ENCODE assay signal across 8 cellular contexts in the genomic region with DNA sequence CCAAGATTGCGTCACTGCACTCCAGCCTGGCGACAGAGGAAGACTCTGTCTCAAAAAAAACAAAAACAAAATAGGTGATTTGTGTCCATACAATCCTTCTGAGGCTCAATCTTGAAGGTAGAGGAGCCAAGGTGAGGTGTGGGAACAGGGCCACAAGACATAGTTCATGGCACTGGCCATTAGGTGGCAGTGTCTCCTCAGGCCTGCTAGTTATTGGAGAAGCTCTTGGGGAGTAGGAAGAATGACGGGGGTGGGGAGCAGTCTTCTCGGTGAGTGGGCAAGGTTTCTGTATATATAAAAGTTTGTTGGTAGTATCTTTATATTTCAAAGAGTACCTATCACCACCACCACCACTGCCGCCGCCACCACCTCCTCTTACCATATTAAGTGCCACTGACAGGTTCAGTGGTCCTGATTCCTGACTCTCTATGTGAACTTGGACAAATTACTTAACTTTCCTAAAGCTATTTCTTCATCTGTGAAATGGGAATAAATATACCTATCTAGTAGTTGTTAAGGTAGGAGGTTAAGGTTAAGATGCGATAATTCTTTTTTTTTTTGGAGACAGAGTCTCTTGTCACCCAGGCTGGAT. TPM values are rescaled to one million over a fixed set of nuclear protein-coding genes. Genes with fewer than 3 reads are reported as not detected.
DNase-seq lines count a peak whose midpoint lies in the region; ATAC-seq and TF ChIP-seq lines count a peak whose summit lies in the region.

No MANE protein-coding gene starts in this region.

- intact Hi-C loops in esophagus muscularis mucosa (cut with DNase I), result loop anchor here (5.0 kb wide), 1 partner anchor 85 kb away; no protein-coding TSS in a partner anchor

- no peaks in the 10 kb centered on the region for H3K79me1 ChIP-seq in neuronal stem cell (ENCODE audit: low read depth, low read length)

- H3K4me1 ChIP-seq in esophagus muscularis mucosa (peaks cover 24 to 64% (median 55%) of the 10 kb centered on the region in 4 donors), neuronal stem cell (ENCODE audit: control insufficient read depth in 2 of 2, insufficient read depth in 1 of 2, low read depth in 1 of 2, low read length in 2 of 2) (peaks cover 2 to 3% of the 10 kb centered on the region in 2 donors)

- no peak overlapping the region for H3K9ac ChIP-seq in neuronal stem cell (ENCODE audit: low read depth, low read length, poor library complexity)

- WGBS in esophagus muscularis mucosa, result 81% methylated on average over 7 of the region's 7 CpGs
- no CpG with 5 or more reads among the region's 7 CpGs for WGBS in neuronal stem cell (ENCODE audit: extremely low coverage in 2 of 2, insufficient read length in 2 of 2, insufficient replicate concordance in 1 of 2), 2 donors

- no peak overlapping the region for H3K23ac ChIP-seq in neuronal stem cell (ENCODE audit: low read depth, low read length, poor library complexity)

- no peak overlapping the region for H3K4me3 ChIP-seq in esophagus muscularis mucosa
- no peak overlapping the region for H3K4me3 ChIP-seq in neuronal stem cell (ENCODE audit: low read length in 2 of 2)

- peaks cover 19% of the 10 kb centered on the region for H3K4me1 Mint-ChIP-seq in type B pancreatic cell (ENCODE audit: unreplicated experiment)

- H3K18ac ChIP-seq in neuronal stem cell (ENCODE audit: low read length), result no peak overlapping the region

- H4K91ac ChIP-seq in neuronal stem cell (ENCODE audit: low read depth, low read length, poor library complexity), result no peak overlapping the region

- DNase-seq in AG08395 (ENCODE audit: low spot score) (peak; percentile 60), NCI-H2227 treated with DMSO at 0.1 percent for 48 hours (lab: John Stamatoyannopoulos, UW) (peak; percentile 13), esophagus muscularis mucosa (ENCODE audit: extremely low spot score) (no peak), neuronal stem cell (ENCODE audit: low spot score) (peak; percentile 31), type B pancreatic cell (ENCODE audit: extremely low spot score, unreplicated experiment) (no peak)
- peak; percentile 76 for DNase-seq in activated CD8-positive, alpha-beta memory T cell treated with anti-CD3 and anti-CD28 coated beads, Interleukin-2, amount 50 U/mL, for 48 hours

- H2BK120ac ChIP-seq in neuronal stem cell (ENCODE audit: low read depth, low read length), result no peak overlapping the region

- no peaks in the 10 kb centered on the region for H3K27me3 ChIP-seq in esophagus muscularis mucosa
- no peaks in the 10 kb centered on the region for H3K27me3 ChIP-seq in neuronal stem cell (ENCODE audit: control insufficient read depth in 3 of 3, insufficient read depth in 3 of 3, low read depth in 1 of 3, low read length in 3 of 3)

- H4K8ac ChIP-seq in neuronal stem cell (ENCODE audit: low read depth, low read length), result no peak overlapping the region

- H3K36me3 ChIP-seq in esophagus muscularis mucosa, result no peaks in the 10 kb centered on the region
- no peaks in the 10 kb centered on the region for H3K36me3 ChIP-seq in neuronal stem cell (replicated peaks in 1 of 2; ENCODE audit: control insufficient read depth in 2 of 2, insufficient read depth in 2 of 2, low read length in 2 of 2)

- peak; percentile 56 to 80 (median 59) for TF ChIP-seq CTCF in esophagus muscularis mucosa (IDR thresholded peaks at IDR 0.05)
- peak; percentile 69 for TF ChIP-seq CTCF in type B pancreatic cell (conservative IDR thresholded peaks at IDR 0.05)

- ATAC-seq in GM18502 (IDR thresholded peaks at IDR 0.05; ENCODE audit: poor library complexity, unreplicated experiment) (peak; percentile 99), HG02885 (IDR thresholded peaks at IDR 0.05; ENCODE audit: poor library complexity, unreplicated experiment) (peak; percentile 99)

- H3K9me3 ChIP-seq in esophagus muscularis mucosa, result no peaks in the 10 kb centered on the region
- no peaks in the 10 kb centered on the region for H3K9me3 ChIP-seq in neuronal stem cell (replicated peaks in 1 of 2; ENCODE audit: control insufficient read depth in 2 of 2, insufficient read depth in 1 of 2, low read depth in 1 of 2, low read length in 2 of 2)

- no peak overlapping the region for H2BK5ac ChIP-seq in neuronal stem cell (ENCODE audit: low read length)

- no peak overlapping the region for H3K27ac Mint-ChIP-seq in type B pancreatic cell

- no peak overlapping the region for H2BK15ac ChIP-seq in neuronal stem cell (ENCODE audit: low read length)

- no peak overlapping the region for H3K14ac ChIP-seq in neuronal stem cell (ENCODE audit: low read length)

- no peak for TF ChIP-seq EP300 in esophagus muscularis mucosa (IDR thresholded peaks at IDR 0.05)

- H3K27ac ChIP-seq in esophagus muscularis mucosa (replicated peaks in 1 of 4), result no peak overlapping the region
- H3K27ac ChIP-seq in neuronal stem cell (replicated peaks; ENCODE audit: low read length), result no peak overlapping the region

- no peaks in the 10 kb centered on the region for H3K27me3 Mint-ChIP-seq in type B pancreatic cell

- no peak for TF ChIP-seq POLR2A in esophagus muscularis mucosa (IDR thresholded peaks at IDR 0.05; ENCODE audit: low read depth)

- H2AFZ ChIP-seq in neuronal stem cell (ENCODE audit: low read length), result no peak overlapping the region

- H3K9me3 Mint-ChIP-seq in type B pancreatic cell, result no peaks in the 10 kb centered on the region

- no peak overlapping the region for H3K4me2 ChIP-seq in neuronal stem cell (ENCODE audit: insufficient read depth, low read length, poor library complexity, severe bottlenecking)

- H2AK5ac ChIP-seq in neuronal stem cell (ENCODE audit: low read depth, low read length), result no peak overlapping the region

- H3K36me3 Mint-ChIP-seq in type B pancreatic cell, result peaks cover 11% of the 10 kb centered on the region

- H2BK12ac ChIP-seq in neuronal stem cell (ENCODE audit: low read length), result no peak overlapping the region

- no peak overlapping the region for H3K4ac ChIP-seq in neuronal stem cell (ENCODE audit: low read length)

- H3K4me3 Mint-ChIP-seq in type B pancreatic cell, result no peak overlapping the region

RNA-seq across cellular contexts. Expression of a gene that starts 24.0 kb away (rescaled TPM):
- 10 to 100 TPM; 60.5 to 80.6 (median 63.1) TPM for total RNA-seq in esophagus muscularis mucosa
- polyA plus RNA-seq in neuronal stem cell (2013, experiment 1 of 2), result 34.0 TPM
- polyA plus RNA-seq in neuronal stem cell (2013, experiment 2 of 2), result 36.4 TPM
- 43.9 and 85.8 TPM in 2 replicates for total RNA-seq in type B pancreatic cell (ENCODE audit: low replicate concordance)

Comparison
In these comparisons a context has a peak if more than half of its experiments do, and no peak if none do; other contexts are left out.
1. DNase-seq: peak in AG08395 (single experiment), NCI-H2227 treated with DMSO at 0.1 percent for 48 hours (single experiment), activated CD8-positive, alpha-beta memory T cell treated with anti-CD3 and anti-CD28 coated beads, Interleukin-2, amount 50 U/mL, for 48 hours (single experiment) and neuronal stem cell (single experiment); none in esophagus muscularis mucosa (single experiment) and type B pancreatic cell (single experiment).